Comparison of ENCODE assay signal across 8 cellular contexts in the genomic region with DNA sequence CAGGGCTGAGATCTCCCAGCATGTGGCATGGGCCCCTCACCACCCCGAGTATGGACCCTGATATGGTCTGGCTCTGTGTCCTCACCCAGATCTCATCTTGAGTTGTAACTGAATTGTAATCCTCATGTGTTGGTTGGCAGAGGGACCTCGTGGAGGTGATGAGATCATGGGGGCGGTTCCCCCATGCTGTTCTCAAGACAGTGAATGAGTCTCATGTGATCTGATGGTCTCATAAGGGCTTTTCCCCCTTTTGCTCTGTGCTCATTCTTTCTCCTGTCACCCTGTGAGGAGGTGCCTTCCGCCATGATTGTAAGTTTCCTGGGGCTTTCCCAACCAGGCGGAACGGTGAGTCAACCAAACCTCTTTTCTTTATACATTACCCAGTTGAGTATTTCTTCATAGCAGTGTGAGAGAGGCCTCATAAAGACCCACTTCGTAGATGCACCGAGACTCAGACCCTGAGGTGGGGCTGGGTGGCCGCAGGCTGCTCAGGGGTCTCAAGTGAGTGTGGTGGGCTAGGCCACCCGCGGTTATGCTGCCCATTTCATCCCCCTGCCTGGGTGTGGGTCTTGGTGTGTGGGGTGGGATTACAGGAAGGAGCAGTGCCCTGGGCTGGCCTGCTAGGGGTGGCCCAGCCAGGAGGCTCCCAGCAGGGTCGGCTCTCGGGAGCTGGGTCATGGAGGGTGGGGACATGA. TPM values are rescaled to one million over a fixed set of nuclear protein-coding genes. Genes with fewer than 3 reads are reported as not detected.
DNase-seq lines count a peak whose midpoint lies in the region; ATAC-seq and TF ChIP-seq lines count a peak whose summit lies in the region.

No MANE protein-coding gene starts in this region.

- H3K27ac ChIP-seq in left ventricle myocardium inferior (replicated peaks): no peak overlapping the region

- peak overlapping the region; percentile 96 for H3K27ac Mint-ChIP-seq in stimulated activated naive B cell treated with anti-CD40 and anti-IgM and Interleukin-4, amounts not matched to agents 10 μg/mL and 1 μg/mL and 100 μg/mL, for 72 hours

- no peak overlapping the region for H3K4me3 ChIP-seq in foreskin fibroblast (ENCODE audit: low read depth in 1 of 2, low read length in 2 of 2)
- no peak overlapping the region for H3K4me3 ChIP-seq in left ventricle myocardium inferior

- peaks cover 7% of the 10 kb centered on the region for H3K27me3 ChIP-seq in left ventricle myocardium inferior (ENCODE audit: low read depth)

- H3K4me3 Mint-ChIP-seq in stimulated activated naive B cell treated with anti-CD40 and anti-IgM and Interleukin-4, amounts not matched to agents 10 μg/mL and 1 μg/mL and 100 μg/mL, for 72 hours: peak overlapping the region; percentile 41 to 50

- H3K9me3 Mint-ChIP-seq in stimulated activated naive B cell treated with anti-CD40 and anti-IgM and Interleukin-4, amounts not matched to agents 10 μg/mL and 1 μg/mL and 100 μg/mL, for 72 hours: peaks cover 6 to 15% of the 10 kb centered on the region in 2 donors

- ATAC-seq in HG03469 (IDR thresholded peaks at IDR 0.05; ENCODE audit: unreplicated experiment): peak; percentile 61
- peak; percentile 92 to 94 for ATAC-seq in stimulated activated naive B cell treated with anti-CD40 and anti-IgM and Interleukin-4, amounts not matched to agents 10 μg/mL and 1 μg/mL and 100 μg/mL, for 72 hours (replicated peaks)

- TF ChIP-seq CTCF in foreskin fibroblast (IDR thresholded peaks at IDR 0.05; ENCODE audit: low read depth, low read length) (no peak), left ventricle myocardium inferior (IDR thresholded peaks at IDR 0.05; ENCODE audit: borderline replicate concordance) (no peak)

- H3K4me1 Mint-ChIP-seq in stimulated activated naive B cell treated with anti-CD40 and anti-IgM and Interleukin-4, amounts not matched to agents 10 μg/mL and 1 μg/mL and 100 μg/mL, for 72 hours: peaks cover 40 to 66% of the 10 kb centered on the region in 2 donors

- no peaks in the 10 kb centered on the region for H3K36me3 ChIP-seq in left ventricle myocardium inferior

- no peaks in the 10 kb centered on the region for H3K9me3 ChIP-seq in left ventricle myocardium inferior (replicated peaks)

- intact Hi-C loops in left ventricle myocardium inferior (cut with micrococcal nuclease): loop anchor here (10.0 kb wide), 1 partner anchor 293 kb away; a partner anchor contains a TSS

- H3K27me3 Mint-ChIP-seq in stimulated activated naive B cell treated with anti-CD40 and anti-IgM and Interleukin-4, amounts not matched to agents 10 μg/mL and 1 μg/mL and 100 μg/mL, for 72 hours: peaks cover 0 to 9% of the 10 kb centered on the region in 2 donors

- H3K36me3 Mint-ChIP-seq in stimulated activated naive B cell treated with anti-CD40 and anti-IgM and Interleukin-4, amounts not matched to agents 10 μg/mL and 1 μg/mL and 100 μg/mL, for 72 hours: peaks cover 3 to 13% of the 10 kb centered on the region in 2 donors

- DNase-seq in NK-92 treated with Interleukin-12 subunit alpha and Interleukin-12 subunit beta, amount 100 ng/mL, for 24 hours (lab: John Stamatoyannopoulos, UW): peak; percentile 51
- no peak for DNase-seq in NK-92 (lab: John Stamatoyannopoulos, UW; ENCODE audit: unreplicated experiment)
- peak; percentile 71 to 81 for DNase-seq in activated CD4-positive, alpha-beta T cell treated with anti-CD3 and anti-CD28 coated beads, Interleukin-2, amount 50 U/mL, for 48 hours
- peak; percentile 39 to 58 for DNase-seq in foreskin fibroblast
- DNase-seq in stimulated activated naive B cell treated with anti-CD40 and anti-IgM and Interleukin-4, amounts not matched to agents 10 μg/mL and 1 μg/mL and 100 μg/mL, for 72 hours: peak; percentile 77
- no peak for DNase-seq in AG20443 (ENCODE audit: low spot score)
- DNase-seq in left ventricle myocardium inferior: no peak

- H3K4me1 ChIP-seq in left ventricle myocardium inferior: peaks cover 10% of the 10 kb centered on the region

RNA-seq across cellular contexts. Expression of a gene that starts 26.2 kb away (rescaled TPM):
- total RNA-seq in left ventricle myocardium inferior: 0.69 TPM

Comparison
In these comparisons a context has a peak if more than half of its experiments do, and no peak if none do; other contexts are left out.
1. DNase-seq: peak in NK-92 treated with Interleukin-12 subunit alpha and Interleukin-12 subunit beta, amount 100 ng/mL, for 24 hours (single experiment), activated CD4-positive, alpha-beta T cell treated with anti-CD3 and anti-CD28 coated beads, Interleukin-2, amount 50 U/mL, for 48 hours (2 of 2), foreskin fibroblast (2 of 2) and stimulated activated naive B cell treated with anti-CD40 and anti-IgM and Interleukin-4, amounts not matched to agents 10 μg/mL and 1 μg/mL and 100 μg/mL, for 72 hours (single experiment); none in NK-92 (single experiment), AG20443 (single experiment) and left ventricle myocardium inferior (single experiment).